19 cellular contexts compared by ENCODE assay signal in the genomic region with DNA sequence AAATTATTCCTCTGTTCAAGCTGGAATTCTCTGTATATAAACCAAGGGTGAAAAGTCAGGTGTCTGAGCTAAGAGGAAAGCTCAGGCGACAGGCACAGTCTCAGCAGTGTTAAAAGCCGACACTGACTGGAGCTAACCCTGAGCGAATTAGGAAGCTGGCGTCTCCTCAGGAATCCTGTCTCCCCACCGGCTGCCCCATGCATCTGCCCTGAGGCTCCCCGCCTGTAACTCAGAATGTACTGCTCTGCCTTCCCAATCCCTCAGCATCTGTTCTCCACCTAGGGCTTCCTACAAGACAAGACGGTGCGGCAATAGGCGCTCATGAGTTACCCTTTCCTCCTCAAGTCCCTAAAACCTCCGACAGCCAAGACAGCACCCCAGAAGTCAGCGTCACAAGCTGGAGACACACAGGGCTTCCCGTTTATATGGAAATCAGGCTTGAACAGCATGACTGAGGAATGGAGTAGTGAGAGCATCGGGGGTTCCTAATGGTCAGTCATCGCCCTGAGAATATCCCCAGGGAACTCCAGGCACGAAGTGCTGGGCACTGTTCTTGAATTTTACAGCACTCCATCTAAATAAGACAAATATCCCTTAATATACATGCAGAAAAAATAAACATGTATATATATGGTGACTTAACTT. TPM values are rescaled to one million over a fixed set of nuclear protein-coding genes. Genes with fewer than 3 reads are reported as not detected.
DNase-seq lines count a peak whose midpoint lies in the region; ATAC-seq and TF ChIP-seq lines count a peak whose summit lies in the region.
"Had no signal": no experiment of that assay in that cellular context is flagged by ENCODE, and none has a peak within 500 bp of the region (broad histone marks: within the 10 kb centered on the region; RNA-seq: fewer than 3 reads in every experiment).

No MANE protein-coding gene starts in this region.

- H3K4me3 Mint-ChIP-seq in GM23338 (no peak overlapping the region), glutamatergic neuron (ENCODE audit: unreplicated experiment) (no peak overlapping the region), nephron progenitor cell (no peak overlapping the region)
- H3K4me3 Mint-ChIP-seq: CD4-positive, CD25-positive, alpha-beta regulatory T cell had no signal

- peak; percentile 28 for DNase-seq in GM23338 (ENCODE audit: low spot score)
- peak; percentile 9 for DNase-seq in NT2/D1 (ENCODE audit: low read depth, low spot score)
- no peak for DNase-seq in glutamatergic neuron
- DNase-seq in nephron progenitor cell, result no peak
- DNase-seq in body of pancreas, result no peak
- DNase-seq in SIG-M5 (lab: John Stamatoyannopoulos, UW), result no peak
- DNase-seq: BE2C; CD4-positive, CD25-positive, alpha-beta regulatory T cell; EL; Kasumi-1; NCI-H1694; NCI-H2081; NCI-H2171; NCI-H524; NCI-H82; Peyer's patch had no signal

- H3K4me2 ChIP-seq in GM23338, result no peak overlapping the region
- H3K4me2 ChIP-seq: A549 had no signal

- peaks cover 11% of the 10 kb centered on the region for H4K20me1 ChIP-seq in GM23338 (replicated peaks; ENCODE audit: insufficient read depth)

- intact Hi-C loops in body of pancreas (cut with DNase I), result no loop called here

- H3K4me1 ChIP-seq in GM23338 (ENCODE audit: insufficient read depth), result peaks cover 4% of the 10 kb centered on the region; the same call in 1 of the 2 replicates
- H3K4me1 ChIP-seq in NT2/D1 (ENCODE audit: insufficient read depth, insufficient read length), result peaks cover 4% of the 10 kb centered on the region
- H3K4me1 ChIP-seq in body of pancreas, result no peaks in the 10 kb centered on the region
- H3K4me1 ChIP-seq: A549, BE2C, Peyer's patch had no signal

- peaks cover 63% of the 10 kb centered on the region for H3K36me3 Mint-ChIP-seq in GM23338 (ENCODE audit: low read depth)
- H3K36me3 Mint-ChIP-seq in glutamatergic neuron (ENCODE audit: unreplicated experiment), result peaks cover 2% of the 10 kb centered on the region
- peaks cover 54% of the 10 kb centered on the region for H3K36me3 Mint-ChIP-seq in nephron progenitor cell (ENCODE audit: low read depth)

- 0 out of 2 replicates have a peak, but pooled peaks cover 5% of the 10 kb centered on the region for H3K79me2 ChIP-seq in GM23338 (replicated peaks; ENCODE audit: insufficient read depth)

- H3K27ac ChIP-seq in GM23338 (ENCODE audit: low read depth), result peak overlapping the region; percentile 19; the same call in 1 of the 2 replicates
- H3K27ac ChIP-seq in body of pancreas, result no peak overlapping the region
- H3K27ac ChIP-seq: A549 had no signal

- H3K9me3 Mint-ChIP-seq in GM23338 (no peaks in the 10 kb centered on the region), glutamatergic neuron (ENCODE audit: unreplicated experiment) (no peaks in the 10 kb centered on the region), nephron progenitor cell (no peaks in the 10 kb centered on the region)
- H3K9me3 Mint-ChIP-seq: CD4-positive, CD25-positive, alpha-beta regulatory T cell had no signal

- H3F3A ChIP-seq in GM23338 (replicated peaks; ENCODE audit: low read depth), result no peaks in the 10 kb centered on the region

- H3K4me3 ChIP-seq in GM23338, result no peak overlapping the region
- no peak overlapping the region for H3K4me3 ChIP-seq in NT2/D1 (ENCODE audit: insufficient read length, low read depth)
- H3K4me3 ChIP-seq in body of pancreas, result no peak overlapping the region
- H3K4me3 ChIP-seq: A549, Peyer's patch had no signal

- no peak overlapping the region for H3K9ac ChIP-seq in NT2/D1 (ENCODE audit: insufficient read length, low read depth)

- peaks cover 10% of the 10 kb centered on the region for H3K4me1 Mint-ChIP-seq in GM23338
- peaks cover 5% of the 10 kb centered on the region for H3K4me1 Mint-ChIP-seq in glutamatergic neuron (ENCODE audit: low read depth, unreplicated experiment)
- H3K4me1 Mint-ChIP-seq in nephron progenitor cell, result no peaks in the 10 kb centered on the region

- TF ChIP-seq CTCF in GM23338 (conservative IDR thresholded peaks at IDR 0.05; ENCODE audit: low read depth in 2 of 2) (no peak), glutamatergic neuron (IDR thresholded peaks at IDR 0.05; ENCODE audit: partially characterized antibody, unreplicated experiment) (no peak), nephron progenitor cell (IDR thresholded peaks at IDR 0.05) (no peak), body of pancreas (IDR thresholded peaks at IDR 0.05) (no peak)

- H3K27me3 Mint-ChIP-seq in GM23338 (ENCODE audit: insufficient read depth, low read depth, poor library complexity) (peaks cover 4% of the 10 kb centered on the region), glutamatergic neuron (ENCODE audit: unreplicated experiment) (no peaks in the 10 kb centered on the region), nephron progenitor cell (ENCODE audit: low read depth, poor library complexity) (peaks cover 3% of the 10 kb centered on the region)
- H3K27me3 Mint-ChIP-seq: CD4-positive, CD25-positive, alpha-beta regulatory T cell had no signal

- no peaks in the 10 kb centered on the region for H3K9me3 ChIP-seq in NT2/D1 (ENCODE audit: insufficient read depth, low read length)
- H3K9me3 ChIP-seq in body of pancreas, result no peaks in the 10 kb centered on the region
- H3K9me3 ChIP-seq: A549, BE2C, Peyer's patch had no signal

- peaks cover 25% of the 10 kb centered on the region for H3K36me3 ChIP-seq in GM23338 (ENCODE audit: insufficient read depth)
- peaks cover 82% of the 10 kb centered on the region for H3K36me3 ChIP-seq in NT2/D1 (ENCODE audit: insufficient read depth, insufficient read length, low read length)
- peaks cover 0 to 4% of the 10 kb centered on the region in 2 donors for H3K36me3 ChIP-seq in body of pancreas (replicated peaks in 1 of 2; ENCODE audit: insufficient read depth in 1 of 2, low read depth in 2 of 2)

- ATAC-seq in GM23338, result peak; percentile 88
- ATAC-seq in body of pancreas, result no peak
- no peak for ATAC-seq in HG03039 (IDR thresholded peaks at IDR 0.05; ENCODE audit: unreplicated experiment)
- ATAC-seq: A549, HCT116 had no signal

- H2AFZ ChIP-seq in GM23338, result no peak overlapping the region

- H3K27me3 ChIP-seq in GM23338 (ENCODE audit: insufficient read depth) (no peaks in the 10 kb centered on the region), NT2/D1 (ENCODE audit: insufficient read depth, insufficient read length) (no peaks in the 10 kb centered on the region), body of pancreas (no peaks in the 10 kb centered on the region)
- H3K27me3 ChIP-seq: BE2C, Peyer's patch had no signal

- 92 to 93% methylated on average over 12 to 15 of the region's 15 CpGs for WGBS in body of pancreas, 2 donors

- peak overlapping the region; percentile 89 for H3K27ac Mint-ChIP-seq in GM23338
- peak overlapping the region; percentile 41 for H3K27ac Mint-ChIP-seq in glutamatergic neuron (ENCODE audit: unreplicated experiment)
- peak overlapping the region; percentile 72 for H3K27ac Mint-ChIP-seq in nephron progenitor cell

- H3K9me2 ChIP-seq in GM23338 (ENCODE audit: insufficient read depth), result no peaks in the 10 kb centered on the region

- TF ChIP-seq POLR2A in body of pancreas (IDR thresholded peaks at IDR 0.05), result no peak

TF ChIP-seq in GM23338, 12 proteins besides CTCF, POLR2A, EP300 and RAD21 (continues in another document):
- TF ChIP-seq EZH2 (IDR thresholded peaks at IDR 0.05; ENCODE audit: low read depth, unreplicated experiment) (no peak), CREB1 (CRISPR knock-in tag; IDR thresholded peaks at IDR 0.05; ENCODE audit: low read depth) (no peak), ZNF114 (CRISPR knock-in tag; IDR thresholded peaks at IDR 0.05) (no peak), EZH2phosphoT487 (IDR thresholded peaks at IDR 0.05; ENCODE audit: unreplicated experiment) (no peak), JUNB (IDR thresholded peaks at IDR 0.05; ENCODE audit: unreplicated experiment) (no peak)

RNA-seq across cellular contexts. Expression of a gene that starts 33.5 kb away (rescaled TPM):
- total RNA-seq in GM23338 (2014; rRNA removed; shearing (Covaris generic)), result 65.9 and 80.4 TPM in 2 replicates
- polyA plus RNA-seq in GM23338 (2016; fragmentation: Nextera tagmentation; extraction: Ambion mirVana), result 42.8 and 55.3 TPM in 2 replicates
- total RNA-seq in glutamatergic neuron (ENCODE audit: unreplicated experiment), result 64.8 TPM
- 10 to 100 TPM; 38.2 to 38.7 TPM for total RNA-seq in body of pancreas

RNA-seq across cellular contexts. Expression of a gene that starts 33.6 kb away (rescaled TPM):
- 49.3 and 57.3 TPM in 2 replicates for total RNA-seq in GM23338 (2014; rRNA removed; shearing (Covaris generic))
- 18.3 and 18.8 TPM in 2 replicates for polyA plus RNA-seq in GM23338 (2016; fragmentation: Nextera tagmentation; extraction: Ambion mirVana)
- total RNA-seq in glutamatergic neuron (ENCODE audit: unreplicated experiment), result 29.7 TPM
- 10 to 100 TPM; 12.2 to 21.3 TPM for total RNA-seq in body of pancreas

RNA-seq across cellular contexts. Expression of a gene that starts 56.0 kb away (rescaled TPM):
- 44.7 and 48.1 TPM in 2 replicates for total RNA-seq in GM23338 (2014; rRNA removed; shearing (Covaris generic))
- polyA plus RNA-seq in GM23338 (2016; fragmentation: Nextera tagmentation; extraction: Ambion mirVana), result 15.7 and 16.5 TPM in 2 replicates
- 21.2 TPM for total RNA-seq in glutamatergic neuron (ENCODE audit: unreplicated experiment)
- 10 to 100 TPM; 27.8 to 33.0 TPM for total RNA-seq in body of pancreas

Comparison
In these comparisons a context has a peak if more than half of its experiments do, and no peak if none do; other contexts are left out.
1. DNase-seq: peak in GM23338 (single experiment) and NT2/D1 (single experiment); none in glutamatergic neuron (single experiment), nephron progenitor cell (single experiment), body of pancreas (0 of 4) and SIG-M5 (single experiment).
2. Peak in every context shown above with its lines, with median percentiles within 50 percentile points of each other: H3K27ac Mint-ChIP-seq.